9 cellular contexts compared by ENCODE assay signal in genomic region chr11:129825403-129825802, GRCh38. TPM values are rescaled to one million over a fixed set of nuclear protein-coding genes. Genes with fewer than 3 reads are reported as not detected.
A peak's percentile ranks its signal among the peaks of the same experiment; 100 is the strongest.
DNase-seq lines count a peak whose midpoint lies in the region; ATAC-seq and TF ChIP-seq lines count a peak whose summit lies in the region.
"Not testable (repeated sequence)": the region's sequence is repeated elsewhere in the genome, so short reads cannot be mapped to it uniquely, and the experiment has no call there.
"Had no signal": no experiment of that assay in that cellular context is flagged by ENCODE, and none has a peak within 500 bp of the region (broad histone marks: within the 10 kb centered on the region; RNA-seq: fewer than 3 reads in every experiment).

No MANE protein-coding gene starts in this region.

- intact Hi-C loops in mammary epithelial cell (cut with micrococcal nuclease); right lobe of liver (cut with DNase I); spleen (cut with DNase I; ENCODE audit: low total_unique reads): not testable (repeated sequence)

- dilution Hi-C loops in mammary epithelial cell (cut with HindIII; ENCODE audit: low sequenced_read_pairs), result loop anchor here (5.0 kb wide), 2 partner anchors 37 to 38 kb away; no protein-coding TSS in a partner anchor

- CTCF ChIA-PET in mammary epithelial cell (lab: Charles Lee; ENCODE audit: low non-redundant PET), result not testable (repeated sequence)

- H3K9ac ChIP-seq in mammary epithelial cell (ENCODE audit: insufficient read depth, low read length), result not testable (repeated sequence)

- in situ Hi-C loops in mammary epithelial cell (cut with MboI; ENCODE audit: low sequenced_read_pairs in 2 of 2), result not testable (repeated sequence)

- H4K20me1 ChIP-seq in mammary epithelial cell (ENCODE audit: insufficient read depth, low read length), result not testable (repeated sequence)

- DNase-seq in CD1c-positive myeloid dendritic cell (ENCODE audit: extremely low spot score) (peak; percentile 94), HS-5 (ENCODE audit: low read depth) (peak; percentile 49), NOMO-1 (lab: John Stamatoyannopoulos, UW; ENCODE audit: unreplicated experiment in 2 of 2) (peak; percentile 90 to 94), SKM-1 treated with dmso at 0.1 percent for 144 hours (lab: John Stamatoyannopoulos, UW; ENCODE audit: unreplicated experiment) (peak; percentile 98), mammary epithelial cell (peak; percentile 92), fibroblast of pulmonary artery (ENCODE audit: low read depth) (peak; percentile 97)
- DNase-seq in right lobe of liver, spleen: not testable (repeated sequence)

- peak overlapping the region; percentile 37 for H2AFZ ChIP-seq in mammary epithelial cell (ENCODE audit: low read depth, low read length)

- H3K27ac ChIP-seq in mammary epithelial cell (ENCODE audit: insufficient read depth, low read depth, low read length), result peak overlapping the region; percentile 54
- H3K27ac ChIP-seq in right lobe of liver, result not testable (repeated sequence)
- H3K27ac ChIP-seq in spleen, result peak overlapping the region in 6 of 8 donors; percentile 23 to 83 (median 58)

- not testable (repeated sequence) for H3K79me2 ChIP-seq in mammary epithelial cell (ENCODE audit: insufficient read depth, low read length)

- H3K4me3 ChIP-seq in mammary epithelial cell (replicated peaks in 1 of 3; ENCODE audit: insufficient read depth in 1 of 3, low read depth in 2 of 3, low read length in 3 of 3); fibroblast of pulmonary artery (replicated peaks; ENCODE audit: low read depth, low read length); right lobe of liver; spleen: not testable (repeated sequence)

- not testable (repeated sequence) for H3K27me3 ChIP-seq in mammary epithelial cell (ENCODE audit: insufficient read depth, low read length); right lobe of liver; spleen (replicated peaks in 1 of 7)

- not testable (repeated sequence) for TF ChIP-seq POLR2A in right lobe of liver (IDR thresholded peaks at IDR 0.05); spleen (IDR thresholded peaks at IDR 0.05)

- WGBS in mammary epithelial cell (ENCODE audit: low coverage, missing lambda C conversion rate), result 22% methylated on average over 3 of the region's 3 CpGs
- 75% methylated on average over 2 of the region's 3 CpGs for WGBS in right lobe of liver (ENCODE audit: insufficient coverage, low coverage, low lambda C conversion rate, missing lambda C conversion rate)
- WGBS in spleen, 5 donors, result 39 to 71% (median 47%) methylated on average over 3 of the region's 3 CpGs

- BruUV-seq in mammary epithelial cell (replicated peaks; lab: Mats Ljungman, UMichigan), result not testable (repeated sequence)

- not testable (repeated sequence) for TF ChIP-seq CTCF in mammary epithelial cell (conservative IDR thresholded peaks at IDR 0.05 in 1 of 2, IDR thresholded peaks at IDR 0.05 in 1 of 2; ENCODE audit: extremely low read depth in 1 of 2, insufficient read depth in 1 of 2, low read depth in 1 of 2, low read length in 2 of 2); fibroblast of pulmonary artery (IDR thresholded peaks at IDR 0.05; ENCODE audit: low read length, missing control alignments); right lobe of liver (IDR thresholded peaks at IDR 0.05); spleen (IDR thresholded peaks at IDR 0.05 in 8 of 11, conservative IDR thresholded peaks at IDR 0.05 in 3 of 11)

- H3K36me3 ChIP-seq in mammary epithelial cell (ENCODE audit: insufficient read depth, low read length); right lobe of liver; spleen: not testable (repeated sequence)

- H3K4me1 ChIP-seq in mammary epithelial cell (ENCODE audit: insufficient read depth, low read length), result peaks cover 53% of the 10 kb centered on the region
- H3K4me1 ChIP-seq in right lobe of liver, spleen: not testable (repeated sequence)

- H3K9me3 ChIP-seq in mammary epithelial cell (replicated peaks; ENCODE audit: insufficient read depth, low read length); right lobe of liver; spleen: not testable (repeated sequence)

- ATAC-seq in right lobe of liver, result peak; percentile 12 to 59 (median 40)

- not testable (repeated sequence) for H3K4me2 ChIP-seq in mammary epithelial cell (ENCODE audit: insufficient read depth, low read depth, low read length)

RNA-seq across cellular contexts. Expression of gene TMEM45B, which starts 9.8 kb away (rescaled TPM):
- total RNA-seq in mammary epithelial cell, result under 1 TPM; 0.17 to 0.47 TPM
- polyA plus RNA-seq in mammary epithelial cell, result 0.80 TPM
- not detected for polyA minus RNA-seq in mammary epithelial cell
- 100 to 1,000 TPM in 1 of 6 experiments, 10 to 100 TPM in 4, 1 to 10 TPM in 1; 10.0 to 126 (median 18.6) TPM for total RNA-seq in right lobe of liver
- 1 to 10 TPM in 3 of 7 donors, under 1 TPM in 4; 0.39 to 5.1 (median 0.94) TPM for total RNA-seq in spleen
- under 1 TPM; 0.05 to 0.22 (median 0.11) TPM for polyA plus RNA-seq in spleen
- total RNA-seq: activated CD8-positive, alpha-beta T cell treated with anti-CD3 and anti-CD28 coated beads, Interleukin-2, amount 10 ng/mL, durations not matched to agents 7 days and 5 days had no signal
